9 cellular contexts compared by ENCODE assay signal in the genomic region with DNA sequence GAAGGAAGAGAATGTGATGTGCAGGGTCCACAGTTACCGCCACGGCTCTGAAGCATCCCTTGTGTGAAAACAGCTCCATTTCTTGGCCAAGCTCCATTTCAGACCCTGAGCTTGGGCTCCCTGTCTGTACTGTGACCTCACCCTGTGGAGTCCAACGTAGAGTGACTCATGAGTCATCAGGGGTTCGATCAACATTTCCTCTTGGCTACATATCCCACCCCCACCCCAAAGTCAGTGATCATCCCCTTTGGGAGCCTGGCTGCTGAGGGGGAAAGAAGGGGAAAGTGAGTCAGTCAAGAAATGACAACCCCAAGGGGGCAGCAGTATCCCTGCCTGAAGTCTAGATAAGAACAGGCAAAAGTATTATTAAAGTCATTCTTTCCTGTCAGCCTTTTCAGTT.
A peak's percentile ranks its signal among the peaks of the same experiment; 100 is the strongest.
DNase-seq lines count a peak whose midpoint lies in the region; ATAC-seq and TF ChIP-seq lines count a peak whose summit lies in the region.
"Had no signal": no experiment of that assay in that cellular context is flagged by ENCODE, and none has a peak within 500 bp of the region (broad histone marks: within the 10 kb centered on the region; RNA-seq: fewer than 3 reads in every experiment).

No MANE protein-coding gene starts in this region.

- H3K36me3 Mint-ChIP-seq in activated T-cell treated with anti-CD3 and anti-CD28 coated beads, Interleukin-2, amount 50 U/mL, for 4 hours (ENCODE audit: insufficient read depth): no peaks in the 10 kb centered on the region
- H3K36me3 Mint-ChIP-seq: brain had no signal

- BruUV-seq in A673 (replicated peaks; lab: Mats Ljungman, UMichigan): no TSS peak

- no peaks in the 10 kb centered on the region for H3K4me1 ChIP-seq in A673 (ENCODE audit: insufficient read depth, low read length, poor library complexity, severe bottlenecking)

- CTCF ChIA-PET in A673 (lab: Charles Lee): interaction anchor here (1.0 kb wide), 1 partner anchor 181 kb away, joined by 3 read pairs; no protein-coding TSS in a partner anchor

- POLR2A ChIA-PET in A673 (lab: Charles Lee; ENCODE audit: low non-redundant PET): no interaction called here

- no peaks in the 10 kb centered on the region for H3K36me3 ChIP-seq in A673 (ENCODE audit: insufficient read depth, low read length, poor library complexity, severe bottlenecking)

- peak; percentile 36 to 39 for ATAC-seq in activated T-cell treated with anti-CD3 and anti-CD28 coated beads, Interleukin-2, amount 50 U/mL, for 4 hours
- no peak for ATAC-seq in GM19463 (IDR thresholded peaks at IDR 0.05; ENCODE audit: unreplicated experiment)
- no peak for ATAC-seq in HG02840 (IDR thresholded peaks at IDR 0.05; ENCODE audit: low FRiP score, unreplicated experiment)
- no peak for ATAC-seq in GM21381 (IDR thresholded peaks at IDR 0.05; ENCODE audit: unreplicated experiment)

- H3K4me3 Mint-ChIP-seq in activated T-cell treated with anti-CD3 and anti-CD28 coated beads, Interleukin-2, amount 50 U/mL, for 4 hours: no peak overlapping the region
- H3K4me3 Mint-ChIP-seq: brain had no signal

- H3K4me1 Mint-ChIP-seq in activated T-cell treated with anti-CD3 and anti-CD28 coated beads, Interleukin-2, amount 50 U/mL, for 4 hours (ENCODE audit: low read depth): peaks cover 49% of the 10 kb centered on the region
- H3K4me1 Mint-ChIP-seq: brain had no signal

- no peak overlapping the region for H3K4me3 ChIP-seq in A673 (ENCODE audit: low read depth, low read length, poor library complexity, severe bottlenecking)
- no peak overlapping the region for H3K4me3 ChIP-seq in Jurkat, Clone E6-1 (ENCODE audit: low read length)

- no peaks in the 10 kb centered on the region for H3K9me3 ChIP-seq in A673 (ENCODE audit: low read depth, low read length, poor library complexity, severe bottlenecking)

- peaks cover 4% of the 10 kb centered on the region for H3K9me3 Mint-ChIP-seq in activated T-cell treated with anti-CD3 and anti-CD28 coated beads, Interleukin-2, amount 50 U/mL, for 4 hours
- H3K9me3 Mint-ChIP-seq: brain had no signal

- H3K27me3 Mint-ChIP-seq in activated T-cell treated with anti-CD3 and anti-CD28 coated beads, Interleukin-2, amount 50 U/mL, for 4 hours (ENCODE audit: low read depth): no peaks in the 10 kb centered on the region

- DNase-seq in A673 (ENCODE audit: low spot score) (no peak), lung microvascular endothelial cell (ENCODE audit: low read depth in 2 of 2) (peak; percentile 39 to 41), hypothalamus (lab: John Stamatoyannopoulos, UW) (no peak)
- peak; percentile 19 for DNase-seq in Jurkat, Clone E6-1 (ENCODE audit: low read depth, low spot score)
- DNase-seq in activated T-cell treated with anti-CD3 and anti-CD28 coated beads, Interleukin-2, amount 50 U/mL, for 4 hours: peak; percentile 58

- no peak overlapping the region for H3K27ac ChIP-seq in A673 (ENCODE audit: low read depth, low read length, poor library complexity, severe bottlenecking)

- TF ChIP-seq CTCF in A673 (conservative IDR thresholded peaks at IDR 0.05; ENCODE audit: low read depth, low read length): peak; percentile 46

- intact Hi-C loops in A673 (cut with micrococcal nuclease; ENCODE audit: unreplicated experiment): no loop called here

- no peaks in the 10 kb centered on the region for H3K27me3 ChIP-seq in A673 (replicated peaks; ENCODE audit: insufficient read depth, low read depth, low read length, poor library complexity)

Comparison
In these comparisons a context has a peak if more than half of its experiments do, and no peak if none do; other contexts are left out.
1. DNase-seq: peak in Jurkat, Clone E6-1 (single experiment), activated T-cell treated with anti-CD3 and anti-CD28 coated beads, Interleukin-2, amount 50 U/mL, for 4 hours (single experiment) and lung microvascular endothelial cell (2 of 2); none in A673 (single experiment) and hypothalamus (0 of 51).
2. ATAC-seq: peak in activated T-cell treated with anti-CD3 and anti-CD28 coated beads, Interleukin-2, amount 50 U/mL, for 4 hours (2 of 2); none in GM19463 (single experiment), HG02840 (single experiment) and GM21381 (single experiment).